In the genomic region with DNA sequence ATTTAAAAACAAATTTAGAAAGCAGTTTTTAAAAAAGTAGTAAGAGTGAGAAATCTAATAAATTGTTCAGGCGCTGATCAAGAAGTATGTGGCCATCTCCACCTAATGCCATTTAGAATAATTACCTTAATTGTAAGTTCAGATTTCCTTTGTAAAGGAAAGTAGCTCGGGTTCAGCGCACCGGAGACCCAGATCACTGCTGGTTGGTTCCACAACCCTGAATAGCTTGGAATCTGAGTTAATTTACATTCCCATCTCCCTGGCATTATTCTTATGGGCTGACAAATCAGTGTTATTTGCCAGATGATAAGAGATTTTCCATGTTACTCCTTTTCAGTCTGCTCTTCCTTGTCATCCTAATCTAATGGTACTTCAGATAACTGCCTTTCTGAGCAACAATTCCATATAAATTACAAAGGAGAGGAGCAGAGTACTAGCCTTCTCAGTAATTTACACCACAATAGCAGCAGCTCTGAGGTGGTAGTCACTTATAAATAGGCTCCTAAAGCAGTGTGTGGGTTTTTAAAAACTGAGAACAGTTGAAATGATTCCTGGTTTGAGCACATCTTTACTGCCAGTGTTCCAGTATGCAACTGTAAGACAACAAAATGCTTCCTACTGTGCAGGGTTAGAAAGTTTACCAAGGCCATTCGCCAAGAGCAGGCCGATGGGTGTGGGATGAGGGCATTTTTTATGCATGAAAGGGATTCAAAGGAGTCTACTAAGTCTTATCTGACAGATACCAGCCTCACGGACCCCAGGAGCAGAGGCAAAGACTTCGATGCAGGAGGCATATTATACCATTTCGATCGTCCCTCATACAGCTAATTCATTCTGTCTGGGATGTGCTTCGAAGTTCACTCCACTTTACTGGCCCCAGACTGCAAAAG, we compare ENCODE assay signal across 1 cellular context.
TF ChIP-seq lines count a peak whose summit lies in the region.

No MANE protein-coding gene starts in this region.

TF ChIP-seq in H1, 55 proteins besides CTCF, POLR2A, EP300 and RAD21 (continued from another document):
- TF ChIP-seq CHD7 (IDR thresholded peaks at IDR 0.05; ENCODE audit: insufficient replicate concordance, low read length) = peak; percentile 37
